Comparison of ENCODE assay signal across 2 cellular contexts in genomic region chr2:232700154-232700553, GRCh38.
TF ChIP-seq lines count a peak whose summit lies in the region.

No MANE protein-coding gene starts in this region.

TF ChIP-seq in SK-N-SH treated with all-trans-retinoic acid at 6 μM for 48 hours, 23 proteins besides CTCF, POLR2A, EP300 and RAD21 (continued from another document):
- TF ChIP-seq, protein P1, sequence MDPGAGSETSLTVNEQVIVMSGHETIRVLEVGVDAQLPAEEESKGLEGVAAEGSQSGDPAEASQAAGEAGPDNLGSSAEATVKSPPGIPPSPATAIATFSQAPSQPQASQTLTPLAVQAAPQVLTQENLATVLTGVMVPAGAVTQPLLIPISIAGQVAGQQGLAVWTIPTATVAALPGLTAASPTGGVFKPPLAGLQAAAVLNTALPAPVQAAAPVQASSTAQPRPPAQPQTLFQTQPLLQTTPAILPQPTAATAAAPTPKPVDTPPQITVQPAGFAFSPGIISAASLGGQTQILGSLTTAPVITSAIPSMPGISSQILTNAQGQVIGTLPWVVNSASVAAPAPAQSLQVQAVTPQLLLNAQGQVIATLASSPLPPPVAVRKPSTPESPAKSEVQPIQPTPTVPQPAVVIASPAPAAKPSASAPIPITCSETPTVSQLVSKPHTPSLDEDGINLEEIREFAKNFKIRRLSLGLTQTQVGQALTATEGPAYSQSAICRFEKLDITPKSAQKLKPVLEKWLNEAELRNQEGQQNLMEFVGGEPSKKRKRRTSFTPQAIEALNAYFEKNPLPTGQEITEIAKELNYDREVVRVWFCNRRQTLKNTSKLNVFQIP (CRISPR knock-in tag; IDR thresholded peaks at IDR 0.05; ENCODE audit: borderline replicate concordance, low read depth): no peak
- TF ChIP-seq, protein P2, sequence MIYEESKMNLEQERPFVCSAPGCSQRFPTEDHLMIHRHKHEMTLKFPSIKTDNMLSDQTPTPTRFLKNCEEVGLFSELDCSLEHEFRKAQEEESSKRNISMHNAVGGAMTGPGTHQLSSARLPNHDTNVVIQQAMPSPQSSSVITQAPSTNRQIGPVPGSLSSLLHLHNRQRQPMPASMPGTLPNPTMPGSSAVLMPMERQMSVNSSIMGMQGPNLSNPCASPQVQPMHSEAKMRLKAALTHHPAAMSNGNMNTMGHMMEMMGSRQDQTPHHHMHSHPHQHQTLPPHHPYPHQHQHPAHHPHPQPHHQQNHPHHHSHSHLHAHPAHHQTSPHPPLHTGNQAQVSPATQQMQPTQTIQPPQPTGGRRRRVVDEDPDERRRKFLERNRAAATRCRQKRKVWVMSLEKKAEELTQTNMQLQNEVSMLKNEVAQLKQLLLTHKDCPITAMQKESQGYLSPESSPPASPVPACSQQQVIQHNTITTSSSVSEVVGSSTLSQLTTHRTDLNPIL (CRISPR knock-in tag; IDR thresholded peaks at IDR 0.05; ENCODE audit: low read depth): no peak
- TF ChIP-seq BACH2 (CRISPR knock-in tag; IDR thresholded peaks at IDR 0.05; ENCODE audit: borderline replicate concordance) (no peak), ZFP30 (CRISPR knock-in tag; IDR thresholded peaks at IDR 0.05) (no peak), ZC3H10 (CRISPR knock-in tag; IDR thresholded peaks at IDR 0.05) (no peak), PPARA (CRISPR knock-in tag; IDR thresholded peaks at IDR 0.05; ENCODE audit: borderline replicate concordance) (no peak), ESRRG (CRISPR knock-in tag; IDR thresholded peaks at IDR 0.05) (no peak), SNAI2 (CRISPR knock-in tag; IDR thresholded peaks at IDR 0.05) (no peak), TOX (CRISPR knock-in tag; IDR thresholded peaks at IDR 0.05; ENCODE audit: borderline replicate concordance) (no peak), ARNTL (CRISPR knock-in tag; IDR thresholded peaks at IDR 0.05; ENCODE audit: borderline replicate concordance, low read depth) (no peak), RARB (CRISPR knock-in tag; IDR thresholded peaks at IDR 0.05) (no peak), ZFP3 (CRISPR knock-in tag; IDR thresholded peaks at IDR 0.05) (no peak)

TF ChIP-seq in GM12878, 131 proteins besides CTCF, POLR2A, EP300 and RAD21 (continued from another document):
- TF ChIP-seq, protein P3, sequence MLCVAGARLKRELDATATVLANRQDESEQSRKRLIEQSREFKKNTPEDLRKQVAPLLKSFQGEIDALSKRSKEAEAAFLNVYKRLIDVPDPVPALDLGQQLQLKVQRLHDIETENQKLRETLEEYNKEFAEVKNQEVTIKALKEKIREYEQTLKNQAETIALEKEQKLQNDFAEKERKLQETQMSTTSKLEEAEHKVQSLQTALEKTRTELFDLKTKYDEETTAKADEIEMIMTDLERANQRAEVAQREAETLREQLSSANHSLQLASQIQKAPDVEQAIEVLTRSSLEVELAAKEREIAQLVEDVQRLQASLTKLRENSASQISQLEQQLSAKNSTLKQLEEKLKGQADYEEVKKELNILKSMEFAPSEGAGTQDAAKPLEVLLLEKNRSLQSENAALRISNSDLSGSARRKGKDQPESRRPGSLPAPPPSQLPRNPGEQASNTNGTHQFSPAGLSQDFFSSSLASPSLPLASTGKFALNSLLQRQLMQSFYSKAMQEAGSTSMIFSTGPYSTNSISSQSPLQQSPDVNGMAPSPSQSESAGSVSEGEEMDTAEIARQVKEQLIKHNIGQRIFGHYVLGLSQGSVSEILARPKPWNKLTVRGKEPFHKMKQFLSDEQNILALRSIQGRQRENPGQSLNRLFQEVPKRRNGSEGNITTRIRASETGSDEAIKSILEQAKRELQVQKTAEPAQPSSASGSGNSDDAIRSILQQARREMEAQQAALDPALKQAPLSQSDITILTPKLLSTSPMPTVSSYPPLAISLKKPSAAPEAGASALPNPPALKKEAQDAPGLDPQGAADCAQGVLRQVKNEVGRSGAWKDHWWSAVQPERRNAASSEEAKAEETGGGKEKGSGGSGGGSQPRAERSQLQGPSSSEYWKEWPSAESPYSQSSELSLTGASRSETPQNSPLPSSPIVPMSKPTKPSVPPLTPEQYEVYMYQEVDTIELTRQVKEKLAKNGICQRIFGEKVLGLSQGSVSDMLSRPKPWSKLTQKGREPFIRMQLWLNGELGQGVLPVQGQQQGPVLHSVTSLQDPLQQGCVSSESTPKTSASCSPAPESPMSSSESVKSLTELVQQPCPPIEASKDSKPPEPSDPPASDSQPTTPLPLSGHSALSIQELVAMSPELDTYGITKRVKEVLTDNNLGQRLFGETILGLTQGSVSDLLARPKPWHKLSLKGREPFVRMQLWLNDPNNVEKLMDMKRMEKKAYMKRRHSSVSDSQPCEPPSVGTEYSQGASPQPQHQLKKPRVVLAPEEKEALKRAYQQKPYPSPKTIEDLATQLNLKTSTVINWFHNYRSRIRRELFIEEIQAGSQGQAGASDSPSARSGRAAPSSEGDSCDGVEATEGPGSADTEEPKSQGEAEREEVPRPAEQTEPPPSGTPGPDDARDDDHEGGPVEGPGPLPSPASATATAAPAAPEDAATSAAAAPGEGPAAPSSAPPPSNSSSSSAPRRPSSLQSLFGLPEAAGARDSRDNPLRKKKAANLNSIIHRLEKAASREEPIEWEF (IDR thresholded peaks at IDR 0.05; ENCODE audit: insufficient replicate concordance, low read depth, low read length): no peak
- TF ChIP-seq POU2F2 (IDR thresholded peaks at IDR 0.05; ENCODE audit: borderline replicate concordance, low read depth, low read length): no peak
- TF ChIP-seq, protein P4, sequence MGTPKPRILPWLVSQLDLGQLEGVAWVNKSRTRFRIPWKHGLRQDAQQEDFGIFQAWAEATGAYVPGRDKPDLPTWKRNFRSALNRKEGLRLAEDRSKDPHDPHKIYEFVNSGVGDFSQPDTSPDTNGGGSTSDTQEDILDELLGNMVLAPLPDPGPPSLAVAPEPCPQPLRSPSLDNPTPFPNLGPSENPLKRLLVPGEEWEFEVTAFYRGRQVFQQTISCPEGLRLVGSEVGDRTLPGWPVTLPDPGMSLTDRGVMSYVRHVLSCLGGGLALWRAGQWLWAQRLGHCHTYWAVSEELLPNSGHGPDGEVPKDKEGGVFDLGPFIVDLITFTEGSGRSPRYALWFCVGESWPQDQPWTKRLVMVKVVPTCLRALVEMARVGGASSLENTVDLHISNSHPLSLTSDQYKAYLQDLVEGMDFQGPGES (IDR thresholded peaks at IDR 0.05): no peak
- TF ChIP-seq EZH2 (IDR thresholded peaks at IDR 0.05; ENCODE audit: borderline replicate concordance, control insufficient read depth, low read depth, low read length): no peak
- TF ChIP-seq GATAD2B (conservative IDR thresholded peaks at IDR 0.05; ENCODE audit: low read depth): no peak
